ENCODE assay signal across 20 cellular contexts in genomic region chr10:32454148-32454547, GRCh38. TPM values are rescaled to one million over a fixed set of nuclear protein-coding genes. Genes with fewer than 3 reads are reported as not detected.
DNase-seq lines count a peak whose midpoint lies in the region; ATAC-seq and TF ChIP-seq lines count a peak whose summit lies in the region.
"Had no signal": no experiment of that assay in that cellular context is flagged by ENCODE, and none has a peak within 500 bp of the region (broad histone marks: within the 10 kb centered on the region; RNA-seq: fewer than 3 reads in every experiment).

No MANE protein-coding gene starts in this region.

- TF ChIP-seq CTCF in AG09319 (IDR thresholded peaks at IDR 0.05; ENCODE audit: low read depth, low read length), result no peak
- TF ChIP-seq CTCF in choroid plexus epithelial cell (conservative IDR thresholded peaks at IDR 0.05; ENCODE audit: low read depth, low read length), result no peak

- peak; percentile 4 for DNase-seq in AG09319 (ENCODE audit: extremely low read depth, low read depth)
- peak; percentile 46 for DNase-seq in LHCN-M2 (ENCODE audit: low read depth)
- DNase-seq in choroid plexus epithelial cell (ENCODE audit: low read depth), result peak; percentile 1
- DNase-seq in myocyte (ENCODE audit: low read depth), result peak; percentile 16
- no peak for DNase-seq in germinal center (ENCODE audit: low spot score)
- DNase-seq in activated CD4-positive, CD25-positive, alpha-beta regulatory T cell treated with anti-CD3 and anti-CD28 coated beads, Interleukin-2, amount 50 U/mL, for 72 hours, result no peak
- DNase-seq: DMS79, H7, NCI-H1105, NCI-H146, NCI-H2029, NCI-H2227 treated with DMSO at 0.1 percent for 48 hours, NCI-H510A treated with DMSO at 0.1 percent for 48 hours, NCI-H748 treated with DMSO at 0.1 percent for 48 hours, Peyer's patch, SJCRH30 had no signal

- no peak overlapping the region for H3K4me3 ChIP-seq in choroid plexus epithelial cell (ENCODE audit: low read depth, low read length)
- H3K4me3 ChIP-seq: GM12878, K562, Peyer's patch, SJCRH30 had no signal

- ATAC-seq in HG03108 (IDR thresholded peaks at IDR 0.05; ENCODE audit: unreplicated experiment) (no peak), HG02840 (IDR thresholded peaks at IDR 0.05; ENCODE audit: low FRiP score, unreplicated experiment) (no peak)
- ATAC-seq: GM12878, K562 had no signal

RNA-seq across cellular contexts. Expression of gene CCDC7, which starts 8.2 kb away (rescaled TPM):
- total RNA-seq in LHCN-M2 (2014; rRNA removed) (8.7 and 9.7 TPM in 2 replicates), myocyte (9.4 and 17.4 TPM in 2 replicates)
- 0.64 TPM for polyA plus RNA-seq in LHCN-M2 (2012)
- polyA plus RNA-seq in myocyte (2012), result 1.6 TPM

Comparison
In these comparisons a context has a peak if more than half of its experiments do, and no peak if none do; other contexts are left out.
1. DNase-seq: peak in AG09319 (single experiment), LHCN-M2 (single experiment), choroid plexus epithelial cell (single experiment) and myocyte (single experiment); none in germinal center (single experiment) and activated CD4-positive, CD25-positive, alpha-beta regulatory T cell treated with anti-CD3 and anti-CD28 coated beads, Interleukin-2, amount 50 U/mL, for 72 hours (single experiment).